ENCODE assay signal across 6 cellular contexts in genomic region chr19:35775046-35775297, GRCh38.
DNase-seq lines count a peak whose midpoint lies in the region; TF ChIP-seq lines count a peak whose summit lies in the region.

No MANE protein-coding gene starts in this region.

- H3K4me3 ChIP-seq in fibroblast of pulmonary artery (replicated peaks; ENCODE audit: low read depth, low read length) (peak overlapping the region; percentile 31), stomach smooth muscle (ENCODE audit: low read length in 2 of 2) (peak overlapping the region; percentile 62 to 80)

- peaks cover 4 to 6% of the 10 kb centered on the region in 2 donors for H3K36me3 ChIP-seq in stomach smooth muscle (ENCODE audit: control insufficient read depth in 2 of 2, insufficient read depth in 2 of 2, low read length in 2 of 2)

- no peaks in the 10 kb centered on the region for H3K9me3 ChIP-seq in stomach smooth muscle (ENCODE audit: control insufficient read depth in 2 of 2, low read length in 2 of 2)

- no peak overlapping the region for H3K27ac ChIP-seq in stomach smooth muscle (ENCODE audit: low read length)

- DNase-seq in T-helper 1 cell, result no peak
- DNase-seq in fibroblast of pulmonary artery (ENCODE audit: low read depth), result no peak
- no peak for DNase-seq in Ammon's horn (ENCODE audit: low spot score)
- DNase-seq in DMS79 (lab: John Stamatoyannopoulos, UW), result no peak

- H3K9ac ChIP-seq in stomach smooth muscle (ENCODE audit: low read length in 2 of 2), result peak overlapping the region in 1 of 2 donors; percentile 36

- peaks cover 21% of the 10 kb centered on the region for H3K4me1 ChIP-seq in stomach smooth muscle (ENCODE audit: control insufficient read depth, insufficient read depth, low read length)

- peaks cover 21% of the 10 kb centered on the region for H3K4me1 Mint-ChIP-seq in T-helper 1 cell treated with Interleukin-12 subunit alpha and Interleukin-12 subunit beta and Interleukin-4 antibody, amounts not matched to agents 30 μg/mL and 1 μg/mL, for 36 hours (ENCODE audit: low read depth)

- peaks cover 4% of the 10 kb centered on the region for H3K36me3 Mint-ChIP-seq in T-helper 1 cell treated with Interleukin-12 subunit alpha and Interleukin-12 subunit beta and Interleukin-4 antibody, amounts not matched to agents 30 μg/mL and 1 μg/mL, for 36 hours (ENCODE audit: low read depth)

- no peaks in the 10 kb centered on the region for H3K27me3 ChIP-seq in stomach smooth muscle (ENCODE audit: control insufficient read depth in 1 of 2, insufficient read depth in 2 of 2, low read length in 2 of 2)

- no peaks in the 10 kb centered on the region for H3K27me3 Mint-ChIP-seq in T-helper 1 cell treated with Interleukin-12 subunit alpha and Interleukin-12 subunit beta and Interleukin-4 antibody, amounts not matched to agents 30 μg/mL and 1 μg/mL, for 36 hours (ENCODE audit: low read depth)

- peak overlapping the region; percentile 61 for H3K27ac Mint-ChIP-seq in T-helper 1 cell treated with Interleukin-12 subunit alpha and Interleukin-12 subunit beta and Interleukin-4 antibody, amounts not matched to agents 30 μg/mL and 1 μg/mL, for 36 hours

- no peaks in the 10 kb centered on the region for H3K9me3 Mint-ChIP-seq in T-helper 1 cell treated with Interleukin-12 subunit alpha and Interleukin-12 subunit beta and Interleukin-4 antibody, amounts not matched to agents 30 μg/mL and 1 μg/mL, for 36 hours

- H3K4me3 Mint-ChIP-seq in T-helper 1 cell treated with Interleukin-12 subunit alpha and Interleukin-12 subunit beta and Interleukin-4 antibody, amounts not matched to agents 30 μg/mL and 1 μg/mL, for 36 hours, result peak overlapping the region; percentile 87

- no peak for TF ChIP-seq CTCF in fibroblast of pulmonary artery (IDR thresholded peaks at IDR 0.05; ENCODE audit: low read length, missing control alignments)
